In genomic region chr5:38650540-38651275, GRCh38 we compare ENCODE assay signal across 8 cellular contexts.
DNase-seq lines count a peak whose midpoint lies in the region; ATAC-seq and TF ChIP-seq lines count a peak whose summit lies in the region.

No MANE protein-coding gene starts in this region.

- CTCF ChIA-PET in PC-9 (lab: Charles Lee) = interaction anchor here (0.8 to 0.9 kb wide), 2 partner anchors 52 to 209 kb away, joined by 3 to 5 read pairs; no protein-coding TSS in a partner anchor

- ATAC-seq in heart right ventricle (peak in 2 of 8 donors; percentile 49 to 58), Right ventricle myocardium inferior (no peak)

- no peak for TF ChIP-seq POLR2A in stomach (IDR thresholded peaks at IDR 0.05)

- no peak for TF ChIP-seq EP300 in stomach (IDR thresholded peaks at IDR 0.05)

- no peaks in the 10 kb centered on the region for H3K79me2 ChIP-seq in PC-9 (ENCODE audit: low read depth)

- H3K4me3 ChIP-seq in heart right ventricle (peak overlapping the region in 6 of 10 donors; percentile 2 to 34 (median 20)), PC-9 (peak overlapping the region; percentile 50), epithelial cell of proximal tubule (ENCODE audit: low read depth, low read length) (peak overlapping the region; percentile 24), stomach (peak overlapping the region; percentile 10 to 27 (median 13))

- no peaks in the 10 kb centered on the region for H3K9me3 ChIP-seq in heart right ventricle
- H3K9me3 ChIP-seq in PC-9 (ENCODE audit: insufficient read depth, low read depth) = no peaks in the 10 kb centered on the region; the same call in 1 of the 2 replicates
- no peaks in the 10 kb centered on the region for H3K9me3 ChIP-seq in stomach

- DNase-seq in heart right ventricle (no peak), Right ventricle myocardium inferior (ENCODE audit: missing footprints) (no peak), PC-9 (peak in 1 of 2 experiments; percentile 27), epithelial cell of proximal tubule (ENCODE audit: low read depth) (no peak), stomach (no peak), AG20443 (ENCODE audit: low spot score) (no peak), NAMALWA (ENCODE audit: low spot score) (no peak), occipital lobe (lab: John Stamatoyannopoulos, UW) (no peak)

- no peaks in the 10 kb centered on the region for H3K9me2 ChIP-seq in PC-9 (ENCODE audit: insufficient read depth)

- H3K4me1 ChIP-seq in heart right ventricle (peaks cover 0 to 10% (median 3%) of the 10 kb centered on the region in 9 donors), PC-9 (replicated peaks; ENCODE audit: insufficient read depth) (peaks cover 16% of the 10 kb centered on the region), stomach (peaks cover 0 to 6% (median 2%) of the 10 kb centered on the region in 4 donors)

- WGBS in heart right ventricle, 2 donors = 32 to 41% methylated on average over 13 of the region's 13 CpGs
- WGBS in stomach, 5 donors = 9 to 24% (median 17%) methylated on average over 13 of the region's 13 CpGs

- H3K27ac ChIP-seq in heart right ventricle = peak overlapping the region in 3 of 10 donors; percentile 3 to 35 (median 5)
- 0 out of 2 replicates have a peak overlapping the region, but pooled peaks have one; percentile 13 for H3K27ac ChIP-seq in PC-9
- H3K27ac ChIP-seq in stomach = peak overlapping the region in 4 of 5 donors; percentile 6 to 54 (median 26)

- POLR2A ChIA-PET in PC-9 (lab: Charles Lee; ENCODE audit: unreplicated experiment) = interaction anchor here (0.5 to 0.6 kb wide), 2 partner anchors 64 to 124 kb away, joined by 3 to 5 read pairs; no protein-coding TSS in a partner anchor

- H3K4me2 ChIP-seq in PC-9 = peak overlapping the region; percentile 80

- no peaks in the 10 kb centered on the region for H3F3A ChIP-seq in PC-9 (ENCODE audit: insufficient read depth, low read depth)

- H3K27me3 ChIP-seq in heart right ventricle = no peaks in the 10 kb centered on the region
- H3K27me3 ChIP-seq in PC-9 (ENCODE audit: insufficient read depth, low read depth) = no peaks in the 10 kb centered on the region
- H3K27me3 ChIP-seq in stomach = no peaks in the 10 kb centered on the region

- TF ChIP-seq CTCF in heart right ventricle (IDR thresholded peaks at IDR 0.05) (no peak), PC-9 (conservative IDR thresholded peaks at IDR 0.05) (no peak), epithelial cell of proximal tubule (conservative IDR thresholded peaks at IDR 0.05; ENCODE audit: low read depth, low read length) (no peak), stomach (IDR thresholded peaks at IDR 0.05) (no peak)

- intact Hi-C loops in heart right ventricle (cut with DNase I) (loop anchor here in 1 of 10 donors (10.0 kb wide), 1 partner anchor 76 kb away; no protein-coding TSS in a partner anchor), Right ventricle myocardium inferior (cut with DNase I) (no loop called here), PC-9 (cut with micrococcal nuclease; ENCODE audit: unreplicated experiment) (loop anchor here (1.0 kb wide), 1 partner anchor 14 kb away; no protein-coding TSS in a partner anchor), stomach (cut with DNase I; ENCODE audit: low total_unique reads) (no loop called here)

- no peaks in the 10 kb centered on the region for H3K36me3 ChIP-seq in heart right ventricle
- no peaks in the 10 kb centered on the region for H3K36me3 ChIP-seq in PC-9 (ENCODE audit: low read depth)
- H3K36me3 ChIP-seq in stomach = no peaks in the 10 kb centered on the region

- H4K20me1 ChIP-seq in PC-9 (ENCODE audit: insufficient read depth) = no peaks in the 10 kb centered on the region

- H2AFZ ChIP-seq in PC-9 = peak overlapping the region; percentile 77

- TSS peak; percentile 36 for BruUV-seq in PC-9 (replicated peaks; lab: Mats Ljungman, UMichigan)
